8 cellular contexts compared by ENCODE assay signal in the genomic region with DNA sequence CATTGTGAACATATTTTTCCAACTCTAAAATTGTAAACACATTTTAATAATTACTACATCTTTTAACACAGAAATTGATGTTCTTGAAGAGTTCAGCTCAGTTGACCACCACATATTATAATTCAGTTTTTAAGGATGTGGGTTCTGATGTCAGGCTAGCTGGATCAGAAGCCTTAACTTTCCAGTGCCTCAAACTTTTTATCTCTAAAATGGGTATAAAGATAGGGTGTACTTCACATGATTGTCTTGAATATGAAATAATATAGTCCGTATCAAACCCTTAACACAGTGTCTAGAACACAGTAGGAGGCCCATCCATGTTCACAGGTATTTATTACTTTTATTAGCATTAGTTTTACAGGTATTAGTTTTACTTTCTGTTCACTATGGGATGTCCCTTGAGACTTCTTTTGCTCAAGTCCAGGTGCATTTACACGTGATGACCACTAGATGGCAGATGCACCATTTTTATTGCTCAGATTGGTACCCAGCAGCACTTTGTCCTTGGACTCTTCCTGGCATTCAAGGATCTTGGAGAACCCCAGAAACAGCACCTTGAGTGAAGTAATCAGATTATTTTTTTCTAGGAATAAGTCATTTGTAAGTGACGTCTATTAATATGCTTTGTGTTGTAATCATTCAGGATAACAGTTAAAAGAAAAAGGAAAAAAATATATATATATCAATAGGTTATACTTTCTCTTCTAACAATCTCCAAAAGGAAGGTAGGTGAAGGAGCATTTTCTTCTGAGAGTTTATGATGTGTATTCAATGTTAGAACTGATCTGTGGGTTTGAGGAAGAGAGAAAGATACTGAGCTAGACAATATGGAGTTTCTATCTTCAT.
A peak's percentile ranks its signal among the peaks of the same experiment; 100 is the strongest.
DNase-seq lines count a peak whose midpoint lies in the region; ATAC-seq and TF ChIP-seq lines count a peak whose summit lies in the region.

No MANE protein-coding gene starts in this region.

- no peak overlapping the region for H3K27ac ChIP-seq in cardiac muscle cell

- intact Hi-C loops in activated B cell treated with CpG ODN at 0.5 μM for 24 hours (cut with micrococcal nuclease) = loop anchor here (1.0 to 10.0 kb wide), 7 partner anchors 348 to 1927 kb away; no protein-coding TSS in a partner anchor

- H3K9me3 ChIP-seq in cardiac muscle cell (ENCODE audit: low read depth) = no peaks in the 10 kb centered on the region

- H3K4me1 Mint-ChIP-seq in activated B cell treated with CpG ODN at 0.5 μM for 24 hours = no peaks in the 10 kb centered on the region

- POLR2A ChIA-PET in activated B cell treated with CpG ODN at 0.5 μM for 24 hours (lab: Charles Lee) = no interaction called here

- CTCF ChIA-PET in activated B cell treated with CpG ODN at 0.5 μM for 24 hours (lab: Charles Lee) = interaction anchor here (0.7 to 2.9 kb wide), 10 partner anchors 17 to 1633 kb away, joined by 3 to 12 read pairs (median 4); no protein-coding TSS in a partner anchor

- H3K36me3 Mint-ChIP-seq in activated B cell treated with CpG ODN at 0.5 μM for 24 hours (ENCODE audit: low read depth) = no peaks in the 10 kb centered on the region

- H3K27me3 Mint-ChIP-seq in activated B cell treated with CpG ODN at 0.5 μM for 24 hours = peaks cover 5% of the 10 kb centered on the region

- H3K4me1 ChIP-seq in cardiac muscle cell (ENCODE audit: low read depth) = no peaks in the 10 kb centered on the region

- peak; percentile 58 for DNase-seq in CMK (ENCODE audit: low read depth)
- DNase-seq in NCI-H1930 (lab: John Stamatoyannopoulos, UW) = peak; percentile 25 to 42
- no peak for DNase-seq in activated B cell treated with CpG ODN at 0.5 μM for 24 hours
- peak; percentile 65 to 81 for DNase-seq in cardiac muscle cell (ENCODE audit: low read depth in 1 of 2, low spot score in 1 of 2)
- DNase-seq in retinal pigment epithelial cell (ENCODE audit: low read depth) = peak; percentile 18
- no peak for DNase-seq in middle frontal gyrus (ENCODE audit: extremely low spot score, low spot score)

- peak; percentile 91 for ATAC-seq in GM18867 (IDR thresholded peaks at IDR 0.05; ENCODE audit: unreplicated experiment)
- peak; percentile 85 for ATAC-seq in HG02970 (IDR thresholded peaks at IDR 0.05; ENCODE audit: low FRiP score, unreplicated experiment)
- peak; percentile 92 for ATAC-seq in activated B cell treated with CpG ODN at 0.5 μM for 24 hours (ENCODE audit: low read depth)

- H3K36me3 ChIP-seq in cardiac muscle cell = no peaks in the 10 kb centered on the region

- H3K9me3 Mint-ChIP-seq in activated B cell treated with CpG ODN at 0.5 μM for 24 hours = no peaks in the 10 kb centered on the region

- no peak overlapping the region for H3K4me3 Mint-ChIP-seq in activated B cell treated with CpG ODN at 0.5 μM for 24 hours

- H3K4me3 ChIP-seq in cardiac muscle cell = no peak overlapping the region
- H3K4me3 ChIP-seq in retinal pigment epithelial cell (ENCODE audit: low read length) = no peak overlapping the region

- H3K27me3 ChIP-seq in cardiac muscle cell = no peaks in the 10 kb centered on the region

- TF ChIP-seq CTCF in activated B cell treated with CpG ODN at 0.5 μM for 24 hours (IDR thresholded peaks at IDR 0.05) (peak; percentile 68), cardiac muscle cell (IDR thresholded peaks at IDR 0.05; ENCODE audit: low read depth, low read length) (peak; percentile 86), retinal pigment epithelial cell (conservative IDR thresholded peaks at IDR 0.05; ENCODE audit: low read depth, low read length) (peak; percentile 89)

- H3K27ac Mint-ChIP-seq in activated B cell treated with CpG ODN at 0.5 μM for 24 hours = no peak overlapping the region

Comparison
In these comparisons a context has a peak if more than half of its experiments do, and no peak if none do; other contexts are left out.
1. DNase-seq: peak in CMK (single experiment), NCI-H1930 (2 of 2), cardiac muscle cell (2 of 2) and retinal pigment epithelial cell (single experiment); none in activated B cell treated with CpG ODN at 0.5 μM for 24 hours (single experiment) and middle frontal gyrus (single experiment).
2. Peak in every context shown above with its lines, with median percentiles within 50 percentile points of each other: ATAC-seq and CTCF ChIP-seq.